9 cellular contexts compared by ENCODE assay signal in genomic region chr15:88454867-88455810, GRCh38. TPM values are rescaled to one million over a fixed set of nuclear protein-coding genes. Genes with fewer than 3 reads are reported as not detected.
DNase-seq lines count a peak whose midpoint lies in the region; ATAC-seq and TF ChIP-seq lines count a peak whose summit lies in the region.
"Had no signal": no experiment of that assay in that cellular context is flagged by ENCODE, and none has a peak within 500 bp of the region (broad histone marks: within the 10 kb centered on the region; RNA-seq: fewer than 3 reads in every experiment).

No MANE protein-coding gene starts in this region.

- CTCF ChIA-PET in activated CD4-positive, alpha-beta T cell treated with anti-CD3 and anti-CD28 coated beads for 36 hours (lab: Charles Lee) = interaction anchor here (0.6 to 11.6 kb wide), 20 partner anchors 8 to 457 kb away, joined by 3 to 94 read pairs (median 4); partner anchors contain the start of genes MRPL46 and MRPS11
- CTCF ChIA-PET in HEK293 (lab: Yijun Ruan, JAX) = interaction anchor here (0.5 to 3.7 kb wide), 34 partner anchors 9 to 1041 kb away, joined by 3 to 27 read pairs (median 4); partner anchors contain the start of genes MRPL46 and MRPS11

- peaks cover 14 to 36% of the 10 kb centered on the region in 2 experiments; a peak in 2 of 3 replicates for H3K36me3 ChIP-seq in HEK293 (ENCODE audit: control insufficient read depth in 2 of 2, insufficient read depth in 1 of 2, low read length in 2 of 2)
- H3K36me3 ChIP-seq in spleen = peaks cover 3 to 47% (median 27%) of the 10 kb centered on the region in 6 donors

- intact Hi-C loops in activated CD4-positive, alpha-beta T cell treated with anti-CD3 and anti-CD28 coated beads for 36 hours (cut with DNase I, micrococcal nuclease) = loop anchor here in 1 of 2 experiments (1.0 to 5.0 kb wide), 3 partner anchors 123 to 211 kb away; partner anchors contain the start of gene NTRK3
- intact Hi-C loops in spleen (cut with DNase I; ENCODE audit: low total_unique reads) = no loop called here

- TF ChIP-seq POLR2A in spleen (IDR thresholded peaks at IDR 0.05) = no peak

- H3K27ac ChIP-seq in HEK293 (ENCODE audit: extremely low read depth, low read depth, low read length) (no peak overlapping the region), spleen (no peak overlapping the region)

- TF ChIP-seq CTCF in HEK293 (tag by site-specific recombination; IDR thresholded peaks at IDR 0.05) (peak; percentile 82), astrocyte of the cerebellum (IDR thresholded peaks at IDR 0.05; ENCODE audit: low read depth, low read length, missing control alignments) (peak; percentile 77), spleen (IDR thresholded peaks at IDR 0.05 in 8 of 11, conservative IDR thresholded peaks at IDR 0.05 in 3 of 11) (peak in 7 of 11 experiments; percentile 34 to 74 (median 58))

- peaks cover 0 to 5% (median 0%) of the 10 kb centered on the region in 7 donors for H3K27me3 ChIP-seq in spleen (replicated peaks in 1 of 7)

- peaks cover 5% of the 10 kb centered on the region for H3K4me1 Mint-ChIP-seq in activated CD4-positive, alpha-beta T cell treated with anti-CD3 and anti-CD28 coated beads for 36 hours

- peaks cover 17% of the 10 kb centered on the region for H3K36me3 Mint-ChIP-seq in activated CD4-positive, alpha-beta T cell treated with anti-CD3 and anti-CD28 coated beads for 36 hours (ENCODE audit: low read depth)

- no peak overlapping the region for H3K4me3 Mint-ChIP-seq in activated CD4-positive, alpha-beta T cell treated with anti-CD3 and anti-CD28 coated beads for 36 hours
- H3K4me3 Mint-ChIP-seq: immature natural killer cell had no signal

- in situ Hi-C loops in astrocyte of the cerebellum (cut with HindIII; ENCODE audit: low sequenced_read_pairs) = no loop called here

- H3K27ac Mint-ChIP-seq in activated CD4-positive, alpha-beta T cell treated with anti-CD3 and anti-CD28 coated beads for 36 hours = no peak overlapping the region
- H3K27ac Mint-ChIP-seq: immature natural killer cell had no signal

- H3K9me3 Mint-ChIP-seq in activated CD4-positive, alpha-beta T cell treated with anti-CD3 and anti-CD28 coated beads for 36 hours (ENCODE audit: low read depth) = no peaks in the 10 kb centered on the region
- H3K9me3 Mint-ChIP-seq: immature natural killer cell had no signal

- H3K4me3 ChIP-seq in HEK293 (ENCODE audit: low read depth, low read length) (no peak overlapping the region), astrocyte of the cerebellum (ENCODE audit: low read depth, low read length) (no peak overlapping the region), spleen (no peak overlapping the region)

- POLR2A ChIA-PET in activated CD4-positive, alpha-beta T cell treated with anti-CD3 and anti-CD28 coated beads for 36 hours (lab: Charles Lee) = no interaction called here
- POLR2A ChIA-PET in HEK293 (lab: Yijun Ruan, JAX) = interaction anchor here (3.7 kb wide), 1 partner anchor 12 kb away, joined by 19 read pairs; the partner anchor contains the start of genes MRPL46 and MRPS11

- peak; percentile 91 for ATAC-seq in activated CD4-positive, alpha-beta T cell treated with anti-CD3 and anti-CD28 coated beads for 36 hours

- no peaks in the 10 kb centered on the region for H3K27me3 Mint-ChIP-seq in activated CD4-positive, alpha-beta T cell treated with anti-CD3 and anti-CD28 coated beads for 36 hours

- DNase-seq in activated CD4-positive, alpha-beta T cell treated with anti-CD3 and anti-CD28 coated beads for 36 hours = peak; percentile 73
- no peak for DNase-seq in activated CD4-positive, alpha-beta T cell treated with anti-CD3 and anti-CD28 coated beads for 1 hour
- DNase-seq in LoVo (ENCODE audit: low spot score) (peak; percentile 66), RPMI7951 (ENCODE audit: low read depth) (peak; percentile 80), astrocyte of the cerebellum (ENCODE audit: low read depth) (peak; percentile 38), hypothalamus (lab: John Stamatoyannopoulos, UW) (peak in 40 of 51 donors; percentile 5 to 60 (median 32)), spleen (no peak)

- H3K4me1 ChIP-seq in HEK293 (ENCODE audit: control insufficient read depth, insufficient read depth, low read length) (no peaks in the 10 kb centered on the region), spleen (peaks cover 0 to 14% (median 5%) of the 10 kb centered on the region in 6 donors)

- 31 to 40% (median 37%) methylated on average over 8 to 9 of the region's 9 CpGs for WGBS in spleen, 5 donors

- H3K9me3 ChIP-seq in HEK293 (ENCODE audit: control insufficient read depth, insufficient read depth, low read depth, low read length) (no peaks in the 10 kb centered on the region), spleen (no peaks in the 10 kb centered on the region)

TF ChIP-seq in HEK293, 187 proteins besides CTCF, POLR2A, EP300 and RAD21:
- TF ChIP-seq, protein P1, sequence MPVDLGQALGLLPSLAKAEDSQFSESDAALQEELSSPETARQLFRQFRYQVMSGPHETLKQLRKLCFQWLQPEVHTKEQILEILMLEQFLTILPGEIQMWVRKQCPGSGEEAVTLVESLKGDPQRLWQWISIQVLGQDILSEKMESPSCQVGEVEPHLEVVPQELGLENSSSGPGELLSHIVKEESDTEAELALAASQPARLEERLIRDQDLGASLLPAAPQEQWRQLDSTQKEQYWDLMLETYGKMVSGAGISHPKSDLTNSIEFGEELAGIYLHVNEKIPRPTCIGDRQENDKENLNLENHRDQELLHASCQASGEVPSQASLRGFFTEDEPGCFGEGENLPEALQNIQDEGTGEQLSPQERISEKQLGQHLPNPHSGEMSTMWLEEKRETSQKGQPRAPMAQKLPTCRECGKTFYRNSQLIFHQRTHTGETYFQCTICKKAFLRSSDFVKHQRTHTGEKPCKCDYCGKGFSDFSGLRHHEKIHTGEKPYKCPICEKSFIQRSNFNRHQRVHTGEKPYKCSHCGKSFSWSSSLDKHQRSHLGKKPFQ (tag by site-specific recombination; IDR thresholded peaks at IDR 0.05) = no peak
- TF ChIP-seq ZNF223 (tag by site-specific recombination; IDR thresholded peaks at IDR 0.05) = no peak
- TF ChIP-seq ZNF341 (tag by site-specific recombination; IDR thresholded peaks at IDR 0.05; ENCODE audit: low read depth) = peak; percentile 11; the same call in 1 of the 2 replicates
- peak; percentile 42 for TF ChIP-seq ZNF654 (tag by site-specific recombination; IDR thresholded peaks at IDR 0.05; ENCODE audit: low read depth)
- peak; percentile 73 for TF ChIP-seq ZBTB17 (tag by site-specific recombination; IDR thresholded peaks at IDR 0.05)
- TF ChIP-seq ZNF791 (tag by site-specific recombination; IDR thresholded peaks at IDR 0.05) = no peak
- TF ChIP-seq, protein P2, sequence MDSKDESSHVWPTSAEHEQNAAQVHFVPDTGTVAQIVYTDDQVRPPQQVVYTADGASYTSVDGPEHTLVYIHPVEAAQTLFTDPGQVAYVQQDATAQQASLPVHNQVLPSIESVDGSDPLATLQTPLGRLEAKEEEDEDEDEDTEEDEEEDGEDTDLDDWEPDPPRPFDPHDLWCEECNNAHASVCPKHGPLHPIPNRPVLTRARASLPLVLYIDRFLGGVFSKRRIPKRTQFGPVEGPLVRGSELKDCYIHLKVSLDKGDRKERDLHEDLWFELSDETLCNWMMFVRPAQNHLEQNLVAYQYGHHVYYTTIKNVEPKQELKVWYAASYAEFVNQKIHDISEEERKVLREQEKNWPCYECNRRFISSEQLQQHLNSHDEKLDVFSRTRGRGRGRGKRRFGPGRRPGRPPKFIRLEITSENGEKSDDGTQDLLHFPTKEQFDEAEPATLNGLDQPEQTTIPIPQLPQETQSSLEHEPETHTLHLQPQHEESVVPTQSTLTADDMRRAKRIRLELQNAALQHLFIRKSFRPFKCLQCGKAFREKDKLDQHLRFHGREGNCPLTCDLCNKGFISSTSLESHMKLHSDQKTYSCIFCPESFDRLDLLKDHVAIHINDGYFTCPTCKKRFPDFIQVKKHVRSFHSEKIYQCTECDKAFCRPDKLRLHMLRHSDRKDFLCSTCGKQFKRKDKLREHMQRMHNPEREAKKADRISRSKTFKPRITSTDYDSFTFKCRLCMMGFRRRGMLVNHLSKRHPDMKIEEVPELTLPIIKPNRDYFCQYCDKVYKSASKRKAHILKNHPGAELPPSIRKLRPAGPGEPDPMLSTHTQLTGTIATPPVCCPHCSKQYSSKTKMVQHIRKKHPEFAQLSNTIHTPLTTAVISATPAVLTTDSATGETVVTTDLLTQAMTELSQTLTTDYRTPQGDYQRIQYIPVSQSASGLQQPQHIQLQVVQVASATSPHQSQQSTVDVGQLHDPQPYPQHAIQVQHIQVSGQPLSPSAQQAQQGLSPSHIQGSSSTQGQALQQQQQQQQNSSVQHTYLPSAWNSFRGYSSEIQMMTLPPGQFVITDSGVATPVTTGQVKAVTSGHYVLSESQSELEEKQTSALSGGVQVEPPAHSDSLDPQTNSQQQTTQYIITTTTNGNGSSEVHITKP (tag by site-specific recombination; IDR thresholded peaks at IDR 0.05) = 0 out of 2 replicates have a peak, but pooled peaks have one; percentile 12

RNA-seq across cellular contexts. Expression of gene MRPL46, which starts 12.0 kb away (rescaled TPM):
- total RNA-seq in activated CD4-positive, alpha-beta T cell treated with anti-CD3 and anti-CD28 coated beads for 36 hours = 10 to 100 TPM; 31.0 to 35.6 TPM
- total RNA-seq in RPMI7951 (2014; rRNA removed; shearing (Covaris generic)) = 24.9 and 51.0 TPM in 2 replicates
- 10 to 100 TPM; 16.2 to 21.4 (median 19.5) TPM for total RNA-seq in spleen
- 10 to 100 TPM; 23.1 to 37.3 (median 29.2) TPM for polyA plus RNA-seq in spleen

RNA-seq across cellular contexts. Expression of gene MRPS11, which starts 12.4 kb away (rescaled TPM):
- total RNA-seq in activated CD4-positive, alpha-beta T cell treated with anti-CD3 and anti-CD28 coated beads for 36 hours = 10 to 100 TPM; 58.3 to 67.1 TPM
- 85.6 and 99.8 TPM in 2 replicates for total RNA-seq in RPMI7951 (2014; rRNA removed; shearing (Covaris generic))
- total RNA-seq in spleen = 10 to 100 TPM; 24.6 to 38.0 (median 31.5) TPM
- 10 to 100 TPM; 39.6 to 42.2 (median 40.1) TPM for polyA plus RNA-seq in spleen

Comparison
In these comparisons a context has a peak if more than half of its experiments do, and no peak if none do; other contexts are left out.
1. DNase-seq: peak in activated CD4-positive, alpha-beta T cell treated with anti-CD3 and anti-CD28 coated beads for 36 hours (single experiment), LoVo (single experiment), RPMI7951 (single experiment), astrocyte of the cerebellum (single experiment) and hypothalamus (40 of 51); none in activated CD4-positive, alpha-beta T cell treated with anti-CD3 and anti-CD28 coated beads for 1 hour (single experiment) and spleen (single experiment).
2. Peak in every context shown above with its lines, with median percentiles within 50 percentile points of each other: CTCF ChIP-seq.